ENCODE assay signal across 1 cellular context in the genomic region with DNA sequence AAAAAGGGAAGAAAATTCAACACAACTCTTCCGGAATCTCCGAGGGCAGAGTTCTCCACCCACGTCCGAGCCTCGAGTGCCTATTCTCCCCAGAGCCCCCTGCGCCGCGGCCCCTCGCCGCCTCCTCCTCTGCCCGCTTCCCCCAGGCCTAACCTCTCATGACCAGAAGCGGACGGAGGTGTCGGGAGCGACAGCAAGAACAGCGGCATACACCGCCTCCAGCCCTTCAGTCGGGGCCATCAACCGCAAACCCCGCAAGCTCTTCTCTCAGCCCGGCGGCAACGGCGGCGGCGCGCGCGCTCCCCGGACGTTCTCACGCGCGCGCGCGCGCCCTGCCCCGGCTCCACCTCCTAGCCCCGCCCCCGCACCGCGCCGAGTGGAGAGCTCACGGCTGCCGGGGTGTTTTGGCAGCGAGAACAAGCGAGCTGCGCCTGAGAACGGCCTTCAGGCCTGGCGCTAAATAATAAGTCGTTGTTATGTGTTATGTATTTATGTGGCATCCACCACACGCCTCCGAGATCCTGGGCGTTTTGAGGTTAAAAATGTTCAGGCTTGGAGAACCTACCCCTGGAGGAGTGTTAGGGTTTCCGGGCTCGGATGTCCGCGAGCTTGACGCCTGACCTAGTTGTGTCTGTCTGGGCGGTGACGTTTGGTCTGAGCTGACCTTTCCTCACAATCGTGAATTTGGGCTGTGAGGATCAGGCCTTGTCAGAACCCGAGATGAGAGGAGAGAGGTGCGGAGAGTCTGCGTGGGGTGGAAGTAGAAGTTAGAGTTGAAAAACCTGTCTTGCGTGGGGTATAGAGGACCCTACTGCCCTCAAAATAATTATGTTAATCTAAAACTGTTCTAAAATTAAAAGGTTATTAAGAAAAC.
TF ChIP-seq lines count a peak whose summit lies in the region.

A gene with protein sequence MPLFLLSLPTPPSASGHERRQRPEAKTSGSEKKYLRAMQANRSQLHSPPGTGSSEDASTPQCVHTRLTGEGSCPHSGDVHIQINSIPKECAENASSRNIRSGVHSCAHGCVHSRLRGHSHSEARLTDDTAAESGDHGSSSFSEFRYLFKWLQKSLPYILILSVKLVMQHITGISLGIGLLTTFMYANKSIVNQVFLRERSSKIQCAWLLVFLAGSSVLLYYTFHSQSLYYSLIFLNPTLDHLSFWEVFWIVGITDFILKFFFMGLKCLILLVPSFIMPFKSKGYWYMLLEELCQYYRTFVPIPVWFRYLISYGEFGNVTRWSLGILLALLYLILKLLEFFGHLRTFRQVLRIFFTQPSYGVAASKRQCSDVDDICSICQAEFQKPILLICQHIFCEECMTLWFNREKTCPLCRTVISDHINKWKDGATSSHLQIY (minus strand): TSS at position 286 of the 874 bp plus-strand sequence. CDS start 77 bp downstream, at position 209.

TF ChIP-seq in K562, 482 proteins besides CTCF, POLR2A, EP300 and RAD21 (continued from another document):
- TF ChIP-seq, protein P1, sequence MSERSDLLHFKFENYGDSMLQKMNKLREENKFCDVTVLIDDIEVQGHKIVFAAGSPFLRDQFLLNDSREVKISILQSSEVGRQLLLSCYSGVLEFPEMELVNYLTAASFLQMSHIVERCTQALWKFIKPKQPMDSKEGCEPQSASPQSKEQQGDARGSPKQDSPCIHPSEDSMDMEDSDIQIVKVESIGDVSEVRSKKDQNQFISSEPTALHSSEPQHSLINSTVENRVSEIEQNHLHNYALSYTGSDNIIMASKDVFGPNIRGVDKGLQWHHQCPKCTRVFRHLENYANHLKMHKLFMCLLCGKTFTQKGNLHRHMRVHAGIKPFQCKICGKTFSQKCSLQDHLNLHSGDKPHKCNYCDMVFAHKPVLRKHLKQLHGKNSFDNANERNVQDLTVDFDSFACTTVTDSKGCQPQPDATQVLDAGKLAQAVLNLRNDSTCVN (CRISPR knock-in tag; IDR thresholded peaks at IDR 0.05): no peak; the same call in 1 of the 2 replicates
- peak; percentile 98 for TF ChIP-seq PHF8 (IDR thresholded peaks at IDR 0.05; ENCODE audit: borderline replicate concordance, low read length)
